28 cellular contexts compared by ENCODE assay signal in the genomic region with DNA sequence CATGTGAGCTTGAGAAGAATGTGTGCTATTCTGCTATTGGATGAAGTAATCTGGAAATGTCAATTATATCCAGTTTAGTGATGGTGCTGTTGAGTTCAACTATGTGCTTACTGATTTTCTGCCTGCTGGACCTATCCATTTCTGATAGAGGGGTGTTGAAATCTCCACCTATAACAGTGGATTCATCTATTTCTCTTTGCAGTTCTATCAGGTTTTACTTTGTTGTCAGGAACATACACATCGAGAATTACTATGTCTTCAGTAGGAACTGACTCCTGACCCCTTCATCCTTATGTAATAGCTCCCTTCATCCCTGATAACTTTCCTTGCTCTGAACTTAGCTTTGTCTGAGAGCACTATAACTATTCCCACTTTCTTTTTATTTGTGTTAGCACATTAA.
"Had no signal": no experiment of that assay in that cellular context is flagged by ENCODE, and none has a peak within 500 bp of the region (broad histone marks: within the 10 kb centered on the region; RNA-seq: fewer than 3 reads in every experiment).

No MANE protein-coding gene starts in this region.

- H3K4me3 ChIP-seq: pancreas, psoas muscle, right lobe of liver, sigmoid colon, suprapubic skin, testis, tibial artery, transverse colon, upper lobe of right lung, uterus had no signal

- H3K27ac Mint-ChIP-seq: naive thymus-derived CD8-positive, alpha-beta T cell; natural killer cell treated with Interleukin-12 subunit alpha and Interleukin-12 subunit beta and Interleukin-15 and Interleukin-18, amount 100 ng/mL, for 72 hours; nephron progenitor cell; stimulated activated memory B cell treated with anti-CD40 and anti-IgM and Interleukin-4, amounts not matched to agents 10 μg/mL and 1 μg/mL and 100 μg/mL, for 72 hours; stimulated activated naive CD8-positive, alpha-beta T cell treated with anti-CD3 and anti-CD28 coated beads, Interleukin-15, amount 100 ng/mL, for 72 hours; type B pancreatic cell had no signal

- H3K27me3 Mint-ChIP-seq: type B pancreatic cell had no signal

- H3K4me1 ChIP-seq: pancreas, psoas muscle, right lobe of liver, sigmoid colon, suprapubic skin, testis, tibial artery, transverse colon, upper lobe of right lung, uterus had no signal

- ATAC-seq: naive thymus-derived CD8-positive, alpha-beta T cell; natural killer cell treated with Interleukin-12 subunit alpha and Interleukin-12 subunit beta and Interleukin-15 and Interleukin-18, amount 100 ng/mL, for 72 hours; pancreas; psoas muscle; right cardiac atrium; right lobe of liver; stimulated activated memory B cell treated with anti-CD40 and anti-IgM and Interleukin-4, amounts not matched to agents 10 μg/mL and 1 μg/mL and 100 μg/mL, for 72 hours; stimulated activated naive CD8-positive, alpha-beta T cell treated with anti-CD3 and anti-CD28 coated beads, Interleukin-15, amount 100 ng/mL, for 72 hours; stimulated activated naive CD8-positive, alpha-beta T cell treated with anti-CD3 and anti-CD28 coated beads, Interleukin-15, Interleukin-2, amounts not matched to agents 100 U/mL and 50 U/mL, for 24 hours; upper lobe of right lung had no signal

- H3K4me3 Mint-ChIP-seq: naive thymus-derived CD8-positive, alpha-beta T cell; natural killer cell treated with Interleukin-12 subunit alpha and Interleukin-12 subunit beta and Interleukin-15 and Interleukin-18, amount 100 ng/mL, for 72 hours; nephron progenitor cell; neural crest cell; stimulated activated memory B cell treated with anti-CD40 and anti-IgM and Interleukin-4, amounts not matched to agents 10 μg/mL and 1 μg/mL and 100 μg/mL, for 72 hours; stimulated activated naive CD8-positive, alpha-beta T cell treated with anti-CD3 and anti-CD28 coated beads, Interleukin-15, amount 100 ng/mL, for 72 hours; type B pancreatic cell had no signal

- H3K9me3 ChIP-seq: neutrophil, pancreas, psoas muscle, right lobe of liver, sigmoid colon, suprapubic skin, testis, tibial artery, transverse colon, upper lobe of right lung, uterus had no signal

- H3K9me3 Mint-ChIP-seq: naive thymus-derived CD8-positive, alpha-beta T cell; natural killer cell treated with Interleukin-12 subunit alpha and Interleukin-12 subunit beta and Interleukin-15 and Interleukin-18, amount 100 ng/mL, for 72 hours; nephron progenitor cell; neural crest cell; stimulated activated memory B cell treated with anti-CD40 and anti-IgM and Interleukin-4, amounts not matched to agents 10 μg/mL and 1 μg/mL and 100 μg/mL, for 72 hours; stimulated activated naive CD8-positive, alpha-beta T cell treated with anti-CD3 and anti-CD28 coated beads, Interleukin-15, amount 100 ng/mL, for 72 hours; type B pancreatic cell had no signal

- H3K4me1 Mint-ChIP-seq: naive thymus-derived CD8-positive, alpha-beta T cell; nephron progenitor cell; neural crest cell; stimulated activated memory B cell treated with anti-CD40 and anti-IgM and Interleukin-4, amounts not matched to agents 10 μg/mL and 1 μg/mL and 100 μg/mL, for 72 hours; stimulated activated naive CD8-positive, alpha-beta T cell treated with anti-CD3 and anti-CD28 coated beads, Interleukin-15, amount 100 ng/mL, for 72 hours had no signal

- H3K27ac ChIP-seq: neutrophil, pancreas, psoas muscle, right lobe of liver, sigmoid colon, suprapubic skin, testis, tibial artery, transverse colon, upper lobe of right lung, uterus had no signal

- H3K36me3 ChIP-seq: neutrophil, pancreas, transverse colon, uterus had no signal

- DNase-seq: naive thymus-derived CD8-positive, alpha-beta T cell; nephron progenitor cell; nucleus accumbens; pancreas; psoas muscle; right cardiac atrium; right lobe of liver; sigmoid colon; small intestine; stimulated activated CD4-positive, alpha-beta T cell treated with anti-CD3 and anti-CD28 coated beads, Interleukin-1b, Interleukin-23, amount 100 ng/mL, for 48 hours; stimulated activated CD4-positive, alpha-beta T cell treated with anti-CD3 and anti-CD28 coated beads, Interleukin-4, amount 100 ng/mL, for 1 hour; stimulated activated CD4-positive, alpha-beta T cell treated with anti-CD3 and anti-CD28 coated beads, Interleukin-4, amount 100 ng/mL, for 4 hours; stimulated activated CD8-positive, alpha-beta memory T cell treated with anti-CD3 and anti-CD28 coated beads, Interleukin-4, amount 100 ng/mL, for 48 hours; stimulated activated naive CD4-positive, alpha-beta T cell; stimulated activated naive CD8-positive, alpha-beta T cell treated with anti-CD3 and anti-CD28 coated beads, Interleukin-15, amount 100 ng/mL, for 72 hours; stimulated activated naive CD8-positive, alpha-beta T cell treated with anti-CD3 and anti-CD28 coated beads, Interleukin-15, Interleukin-2, amounts not matched to agents 100 U/mL and 50 U/mL, for 24 hours; substantia nigra; testis; tibial artery; transverse colon; upper lobe of right lung; uterus had no signal

- H3K27me3 ChIP-seq: pancreas, right lobe of liver, suprapubic skin, testis, upper lobe of right lung, uterus had no signal

- H3K36me3 Mint-ChIP-seq: natural killer cell treated with Interleukin-12 subunit alpha and Interleukin-12 subunit beta and Interleukin-15 and Interleukin-18, amount 100 ng/mL, for 72 hours; type B pancreatic cell had no signal

- FAIRE-seq: pancreas, small intestine had no signal
